Comparison of ENCODE assay signal across 21 cellular contexts in the genomic region with DNA sequence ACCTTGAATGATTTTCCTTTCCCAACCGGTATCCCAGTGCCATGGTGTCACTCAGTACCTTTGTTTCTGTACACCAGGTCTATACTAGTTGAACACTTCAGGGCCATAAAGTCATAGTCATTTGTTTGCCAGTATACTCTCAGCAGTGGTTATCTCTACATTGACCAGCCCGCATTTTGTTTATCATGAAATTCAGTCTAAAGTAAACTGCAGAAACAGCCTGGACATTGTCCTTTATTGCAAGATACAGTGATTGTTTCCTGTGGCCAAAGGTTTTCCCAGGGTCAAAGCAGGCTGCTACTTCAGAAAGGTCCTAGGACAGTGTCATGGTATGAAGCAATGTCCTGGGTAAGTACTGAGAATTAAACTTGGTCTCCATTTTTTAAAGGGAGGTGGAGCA.
"Had no signal": no experiment of that assay in that cellular context is flagged by ENCODE, and none has a peak within 500 bp of the region (broad histone marks: within the 10 kb centered on the region; RNA-seq: fewer than 3 reads in every experiment).

No MANE protein-coding gene starts in this region.

- H3K27me3 ChIP-seq: ascending aorta had no signal

- H3K36me3 ChIP-seq: ascending aorta, WERI-Rb-1 had no signal

- H3K4me1 Mint-ChIP-seq: activated CD4-positive, alpha-beta memory T cell treated with anti-CD3 and anti-CD28 coated beads, Interleukin-2, amount 10 ng/mL, durations not matched to agents 7 days and 5 days; activated CD4-positive, alpha-beta T cell treated with anti-CD3 and anti-CD28 coated beads for 36 hours; activated naive CD4-positive, alpha-beta T cell treated with anti-CD3 and anti-CD28 coated beads, Interleukin-2, amount 50 U/mL, for 24 hours; activated naive CD8-positive, alpha-beta T cell treated with anti-CD3 and anti-CD28 coated beads, Interleukin-2, amount 50 U/mL, for 24 hours had no signal

- H3K27ac Mint-ChIP-seq: activated CD4-positive, alpha-beta memory T cell treated with anti-CD3 and anti-CD28 coated beads, Interleukin-2, amount 10 ng/mL, durations not matched to agents 7 days and 5 days; activated CD4-positive, alpha-beta T cell treated with anti-CD3 and anti-CD28 coated beads for 36 hours; activated naive CD4-positive, alpha-beta T cell treated with anti-CD3 and anti-CD28 coated beads, Interleukin-2, amount 50 U/mL, for 24 hours; activated naive CD8-positive, alpha-beta T cell treated with anti-CD3 and anti-CD28 coated beads, Interleukin-2, amount 50 U/mL, for 24 hours had no signal

- H3K4me1 ChIP-seq: ascending aorta had no signal

- H3K9me3 ChIP-seq: ascending aorta had no signal

- DNase-seq: activated CD4-positive, alpha-beta memory T cell treated with anti-CD3 and anti-CD28 coated beads, Interleukin-2, amount 10 ng/mL, durations not matched to agents 7 days and 5 days; activated CD4-positive, alpha-beta T cell treated with anti-CD3 and anti-CD28 coated beads for 36 hours; activated CD4-positive, alpha-beta T cell treated with anti-CD3 and anti-CD28 coated beads, Interleukin-2, amount 50 U/mL, for 1 hour; activated CD8-positive, alpha-beta memory T cell treated with anti-CD3 and anti-CD28 coated beads, Interleukin-2, amount 50 U/mL, for 4 hours; activated naive CD4-positive, alpha-beta T cell; activated naive CD8-positive, alpha-beta T cell treated with anti-CD3 and anti-CD28 coated beads, Interleukin-2, amount 50 U/mL, for 24 hours; amniotic stem cell; Kasumi-1; KBM-7; NCI-H1048; NCI-H146; NCI-H187 treated with DMSO at 0.1 percent for 48 hours; NCI-H2081 treated with DMSO at 0.1 percent for 48 hours; NCI-H524 treated with DMSO at 0.1 percent for 48 hours; SIG-M5; T-helper 1 cell; WERI-Rb-1 had no signal

- H3K4me3 Mint-ChIP-seq: activated CD4-positive, alpha-beta memory T cell treated with anti-CD3 and anti-CD28 coated beads, Interleukin-2, amount 10 ng/mL, durations not matched to agents 7 days and 5 days; activated CD4-positive, alpha-beta T cell treated with anti-CD3 and anti-CD28 coated beads for 36 hours; activated naive CD4-positive, alpha-beta T cell treated with anti-CD3 and anti-CD28 coated beads, Interleukin-2, amount 50 U/mL, for 24 hours; activated naive CD8-positive, alpha-beta T cell treated with anti-CD3 and anti-CD28 coated beads, Interleukin-2, amount 50 U/mL, for 24 hours; brain had no signal

- H3K27ac ChIP-seq: ascending aorta, PC-9, WERI-Rb-1 had no signal

- ATAC-seq: activated CD4-positive, alpha-beta T cell treated with anti-CD3 and anti-CD28 coated beads for 36 hours; activated naive CD8-positive, alpha-beta T cell treated with anti-CD3 and anti-CD28 coated beads, Interleukin-2, amount 50 U/mL, for 24 hours had no signal

- H3K36me3 Mint-ChIP-seq: activated naive CD4-positive, alpha-beta T cell treated with anti-CD3 and anti-CD28 coated beads, Interleukin-2, amount 50 U/mL, for 24 hours; brain had no signal

- H3K4me2 ChIP-seq: PC-9 had no signal

- H3K27me3 Mint-ChIP-seq: activated CD4-positive, alpha-beta memory T cell treated with anti-CD3 and anti-CD28 coated beads, Interleukin-2, amount 10 ng/mL, durations not matched to agents 7 days and 5 days; activated CD4-positive, alpha-beta T cell treated with anti-CD3 and anti-CD28 coated beads for 36 hours; activated naive CD4-positive, alpha-beta T cell treated with anti-CD3 and anti-CD28 coated beads, Interleukin-2, amount 50 U/mL, for 24 hours; activated naive CD8-positive, alpha-beta T cell treated with anti-CD3 and anti-CD28 coated beads, Interleukin-2, amount 50 U/mL, for 24 hours; brain had no signal

- H2AFZ ChIP-seq: PC-9 had no signal

- H3K4me3 ChIP-seq: ascending aorta, PC-9 had no signal
